8 cellular contexts compared by ENCODE assay signal in the genomic region with DNA sequence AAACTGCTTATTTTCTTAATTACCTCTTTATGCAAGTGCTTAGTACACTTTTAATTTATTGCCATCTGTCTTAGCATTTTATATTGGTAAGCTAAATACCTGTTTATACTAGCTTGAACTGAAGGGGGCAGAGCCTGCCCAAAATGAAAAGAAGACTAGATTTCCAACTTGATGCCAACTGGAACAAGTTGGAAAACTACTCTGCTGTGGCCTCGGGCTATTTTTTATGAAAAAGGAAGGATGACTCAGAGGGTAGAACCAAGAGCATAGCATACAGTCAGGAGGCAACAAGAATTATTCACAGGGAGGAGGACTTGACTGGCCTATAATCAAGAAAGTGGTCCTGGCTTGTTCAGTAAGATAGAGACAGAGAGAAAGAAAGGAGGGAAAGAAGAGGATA.
DNase-seq lines count a peak whose midpoint lies in the region; ATAC-seq and TF ChIP-seq lines count a peak whose summit lies in the region.

No MANE protein-coding gene starts in this region.

- no peak for TF ChIP-seq POLR2A in body of pancreas (IDR thresholded peaks at IDR 0.05)

- H3K9me3 ChIP-seq in body of pancreas = no peaks in the 10 kb centered on the region
- H3K9me3 ChIP-seq in mucosa of descending colon = no peaks in the 10 kb centered on the region

- H3K4me1 ChIP-seq in body of pancreas (peaks cover under 1% of the 10 kb centered on the region), mucosa of descending colon (ENCODE audit: low read depth) (no peaks in the 10 kb centered on the region)

- H3K4me3 ChIP-seq in body of pancreas (no peak overlapping the region), kidney epithelial cell (ENCODE audit: low read depth, low read length) (no peak overlapping the region), mucosa of descending colon (no peak overlapping the region)

- peak; percentile 67 for DNase-seq in AG20443 (ENCODE audit: low spot score)
- peak; percentile 8 to 37 for DNase-seq in Kasumi-1 (lab: John Stamatoyannopoulos, UW)
- peak in 2 of 4 donors; percentile 9 to 13 for DNase-seq in body of pancreas
- peak; percentile 61 for DNase-seq in kidney epithelial cell (ENCODE audit: low read depth)
- DNase-seq in CD1c-positive myeloid dendritic cell (ENCODE audit: extremely low spot score) = no peak
- no peak for DNase-seq in mucosa of descending colon

- peak; percentile 59 for ATAC-seq in body of pancreas
- no peak for ATAC-seq in GM21447 (IDR thresholded peaks at IDR 0.05; ENCODE audit: unreplicated experiment)
- ATAC-seq in GM18517 (IDR thresholded peaks at IDR 0.05; ENCODE audit: unreplicated experiment) = no peak
- ATAC-seq in mucosa of descending colon = no peak

- TF ChIP-seq CTCF in body of pancreas (IDR thresholded peaks at IDR 0.05) (peak in 5 of 7 experiments; percentile 12 to 54 (median 33)), kidney epithelial cell (IDR thresholded peaks at IDR 0.05; ENCODE audit: insufficient read depth, low read length, poor library complexity, severe bottlenecking) (no peak), mucosa of descending colon (IDR thresholded peaks at IDR 0.05) (no peak)

- intact Hi-C loops in body of pancreas (cut with DNase I) (no loop called here), mucosa of descending colon (cut with DNase I, micrococcal nuclease) (no loop called here)

- H3K36me3 ChIP-seq in body of pancreas (replicated peaks in 1 of 2; ENCODE audit: insufficient read depth in 1 of 2, low read depth in 2 of 2) = no peaks in the 10 kb centered on the region
- H3K36me3 ChIP-seq in kidney epithelial cell (ENCODE audit: control insufficient read depth, insufficient read depth, low read length) = no peaks in the 10 kb centered on the region
- H3K36me3 ChIP-seq in mucosa of descending colon (ENCODE audit: low read depth) = no peaks in the 10 kb centered on the region

- H3K27me3 ChIP-seq in body of pancreas = no peaks in the 10 kb centered on the region
- no peaks in the 10 kb centered on the region for H3K27me3 ChIP-seq in kidney epithelial cell (ENCODE audit: control insufficient read depth, insufficient read depth, low read length)

- H3K27ac ChIP-seq in body of pancreas = no peak overlapping the region

- 0 to 12% methylated on average over 1 of the region's 1 CpG for WGBS in body of pancreas, 2 donors

Comparison
In these comparisons a context has a peak if more than half of its experiments do, and no peak if none do; other contexts are left out.
1. DNase-seq: peak in AG20443 (single experiment), Kasumi-1 (2 of 2) and kidney epithelial cell (single experiment); none in CD1c-positive myeloid dendritic cell (single experiment) and mucosa of descending colon (0 of 3).
2. CTCF ChIP-seq: peak in body of pancreas (5 of 7); none in kidney epithelial cell (single experiment) and mucosa of descending colon (single experiment).